22 cellular contexts compared by ENCODE assay signal in the genomic region with DNA sequence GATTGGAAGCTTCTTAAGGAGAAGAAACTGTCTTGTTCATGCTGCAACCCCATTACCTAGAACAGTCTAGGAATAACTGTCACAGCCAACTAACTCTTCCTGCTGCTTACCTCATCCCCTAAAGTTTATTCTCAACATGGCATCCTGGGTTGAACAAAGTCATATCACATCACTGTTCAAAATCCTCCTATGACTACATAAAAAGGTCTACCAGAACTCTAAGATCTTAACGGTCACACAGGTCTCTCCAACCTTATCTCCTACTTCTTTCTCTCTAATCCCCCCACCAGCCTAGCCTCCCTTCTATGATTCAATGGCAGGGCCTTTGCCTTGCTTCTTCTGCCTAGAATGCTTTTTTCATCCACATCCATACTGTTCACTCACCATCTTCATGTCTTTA.
"Had no signal": no experiment of that assay in that cellular context is flagged by ENCODE, and none has a peak within 500 bp of the region (broad histone marks: within the 10 kb centered on the region; RNA-seq: fewer than 3 reads in every experiment).

No MANE protein-coding gene starts in this region.

- H3K27me3 Mint-ChIP-seq: activated CD4-positive, alpha-beta memory T cell treated with anti-CD3 and anti-CD28 coated beads, Interleukin-2, amount 10 ng/mL, durations not matched to agents 7 days and 5 days; activated CD4-positive, alpha-beta T cell treated with anti-CD3 and anti-CD28 coated beads, Interleukin-2, amount 10 ng/mL, durations not matched to agents 7 days and 5 days; progenitor cell of endocrine pancreas had no signal

- H3K9me3 Mint-ChIP-seq: activated CD4-positive, alpha-beta memory T cell treated with anti-CD3 and anti-CD28 coated beads, Interleukin-2, amount 10 ng/mL, durations not matched to agents 7 days and 5 days; activated CD4-positive, alpha-beta T cell treated with anti-CD3 and anti-CD28 coated beads, Interleukin-2, amount 10 ng/mL, durations not matched to agents 7 days and 5 days; activated naive CD4-positive, alpha-beta T cell treated with anti-CD3 and anti-CD28 coated beads, Interleukin-2, amount 50 U/mL, for 72 hours; nephron had no signal

- H3K27ac Mint-ChIP-seq: activated CD4-positive, alpha-beta memory T cell treated with anti-CD3 and anti-CD28 coated beads, Interleukin-2, amount 10 ng/mL, durations not matched to agents 7 days and 5 days; activated CD4-positive, alpha-beta T cell treated with anti-CD3 and anti-CD28 coated beads, Interleukin-2, amount 10 ng/mL, durations not matched to agents 7 days and 5 days; nephron; progenitor cell of endocrine pancreas had no signal

- H3K9me3 ChIP-seq: colonic mucosa, neutrophil, right lobe of liver, suprapubic skin, tibial artery had no signal

- DNase-seq: activated CD4-positive, alpha-beta memory T cell treated with anti-CD3 and anti-CD28 coated beads, Interleukin-2, amount 10 ng/mL, durations not matched to agents 7 days and 5 days; activated CD4-positive, alpha-beta T cell treated with anti-CD3 and anti-CD28 coated beads, Interleukin-2, amount 10 ng/mL, durations not matched to agents 7 days and 5 days; activated naive CD4-positive, alpha-beta T cell; activated T-cell treated with anti-CD3 and anti-CD28 coated beads, Interleukin-2, amount 50 U/mL, for 48 hours; cerebellar nuclear complex; colonic mucosa; dorsolateral prefrontal cortex; effector memory CD4-positive, alpha-beta T cell; islet precursor cell; left cardiac atrium; left ventricle myocardium superior; right lobe of liver; stimulated activated CD4-positive, alpha-beta T cell treated with anti-CD3 and anti-CD28 coated beads, Interleukin-12 subunit alpha, Interleukin-12 subunit beta, amount 100 ng/mL, for 4 hours; stimulated activated CD4-positive, alpha-beta T cell treated with anti-CD3 and anti-CD28 coated beads, Interleukin-4, amount 100 ng/mL, for 1 hour; T-helper 1 cell; tibial artery had no signal

- H3K4me3 Mint-ChIP-seq: activated CD4-positive, alpha-beta memory T cell treated with anti-CD3 and anti-CD28 coated beads, Interleukin-2, amount 10 ng/mL, durations not matched to agents 7 days and 5 days; activated CD4-positive, alpha-beta T cell treated with anti-CD3 and anti-CD28 coated beads, Interleukin-2, amount 10 ng/mL, durations not matched to agents 7 days and 5 days; nephron had no signal

- ATAC-seq: activated CD4-positive, CD25-positive, alpha-beta regulatory T cell treated with anti-CD3 and anti-CD28 coated beads, Interleukin-2, amount 50 U/mL, for 24 hours; left cardiac atrium; left ventricle myocardium superior; right lobe of liver had no signal

- H3K36me3 Mint-ChIP-seq: activated naive CD4-positive, alpha-beta T cell treated with anti-CD3 and anti-CD28 coated beads, Interleukin-2, amount 50 U/mL, for 72 hours had no signal
